2 cellular contexts compared by ENCODE assay signal in the genomic region with DNA sequence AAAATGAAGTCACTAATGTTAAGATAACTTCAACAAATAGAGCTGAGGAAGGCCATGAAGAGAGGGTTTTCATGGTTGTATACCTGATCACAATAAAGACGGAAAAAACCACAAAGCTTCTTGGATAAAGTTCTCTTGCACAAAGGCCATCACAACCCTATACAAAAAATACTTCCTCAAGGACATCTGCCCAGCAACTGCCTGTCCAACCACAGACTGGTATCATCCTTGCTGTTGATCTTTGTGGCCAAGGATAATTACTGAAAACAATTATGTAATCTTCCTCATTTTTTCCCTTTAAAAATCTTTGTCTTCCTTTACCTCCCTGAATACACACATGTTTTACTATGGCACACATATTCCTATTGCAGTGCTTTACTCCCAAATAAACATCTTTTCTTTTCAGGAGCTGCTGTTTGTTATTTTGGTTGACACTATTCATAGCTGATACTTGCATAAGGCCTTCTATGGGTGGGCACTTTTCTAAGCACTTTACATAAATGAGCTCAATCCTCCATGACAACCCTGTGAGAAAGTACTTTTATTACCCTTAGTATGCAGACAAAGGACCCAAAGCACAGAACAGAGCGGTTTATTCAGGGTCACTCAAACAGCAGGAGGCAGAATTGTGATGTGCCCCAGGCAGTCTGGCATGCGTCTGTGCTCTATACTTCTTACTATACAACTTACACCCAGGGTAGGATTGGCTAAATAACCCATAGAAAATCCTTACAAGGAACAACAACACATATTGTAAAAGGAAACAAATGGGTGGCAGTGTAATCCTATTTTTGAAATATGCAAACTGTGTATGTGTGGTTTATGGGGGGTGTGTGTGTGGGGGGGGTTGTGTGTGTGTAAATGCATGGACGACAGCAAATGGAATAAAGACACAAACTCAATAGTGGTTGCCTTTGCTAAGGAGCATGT.
TF ChIP-seq lines count a peak whose summit lies in the region.

No MANE protein-coding gene starts in this region.

TF ChIP-seq in HepG2, 621 proteins besides CTCF, POLR2A, EP300 and RAD21:
- TF ChIP-seq RFX5 (IDR thresholded peaks at IDR 0.05; ENCODE audit: low read depth, low read length): peak; percentile 79; the same call in 1 of the 2 replicates
- TF ChIP-seq MATR3 (CRISPR knock-in tag; IDR thresholded peaks at IDR 0.05): no peak
- no peak for TF ChIP-seq PHB2 (IDR thresholded peaks at IDR 0.05; ENCODE audit: partially characterized antibody)
- TF ChIP-seq ZFP62 (CRISPR knock-in tag; IDR thresholded peaks at IDR 0.05): no peak
- TF ChIP-seq IRF2 (CRISPR knock-in tag; IDR thresholded peaks at IDR 0.05): no peak
- TF ChIP-seq, protein P1, sequence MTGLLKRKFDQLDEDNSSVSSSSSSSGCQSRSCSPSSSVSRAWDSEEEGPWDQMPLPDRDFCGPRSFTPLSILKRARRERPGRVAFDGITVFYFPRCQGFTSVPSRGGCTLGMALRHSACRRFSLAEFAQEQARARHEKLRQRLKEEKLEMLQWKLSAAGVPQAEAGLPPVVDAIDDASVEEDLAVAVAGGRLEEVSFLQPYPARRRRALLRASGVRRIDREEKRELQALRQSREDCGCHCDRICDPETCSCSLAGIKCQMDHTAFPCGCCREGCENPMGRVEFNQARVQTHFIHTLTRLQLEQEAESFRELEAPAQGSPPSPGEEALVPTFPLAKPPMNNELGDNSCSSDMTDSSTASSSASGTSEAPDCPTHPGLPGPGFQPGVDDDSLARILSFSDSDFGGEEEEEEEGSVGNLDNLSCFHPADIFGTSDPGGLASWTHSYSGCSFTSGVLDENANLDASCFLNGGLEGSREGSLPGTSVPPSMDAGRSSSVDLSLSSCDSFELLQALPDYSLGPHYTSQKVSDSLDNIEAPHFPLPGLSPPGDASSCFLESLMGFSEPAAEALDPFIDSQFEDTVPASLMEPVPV (CRISPR knock-in tag; IDR thresholded peaks at IDR 0.05): no peak
- no peak for TF ChIP-seq TBP (CRISPR knock-in tag; IDR thresholded peaks at IDR 0.05)
- TF ChIP-seq GABPA (IDR thresholded peaks at IDR 0.05; ENCODE audit: low read depth, low read length): no peak
- TF ChIP-seq GABPA (CRISPR knock-in tag; IDR thresholded peaks at IDR 0.05; ENCODE audit: low read depth): no peak
- no peak for TF ChIP-seq NFATC3 (CRISPR knock-in tag; IDR thresholded peaks at IDR 0.05)
- TF ChIP-seq, protein P2, sequence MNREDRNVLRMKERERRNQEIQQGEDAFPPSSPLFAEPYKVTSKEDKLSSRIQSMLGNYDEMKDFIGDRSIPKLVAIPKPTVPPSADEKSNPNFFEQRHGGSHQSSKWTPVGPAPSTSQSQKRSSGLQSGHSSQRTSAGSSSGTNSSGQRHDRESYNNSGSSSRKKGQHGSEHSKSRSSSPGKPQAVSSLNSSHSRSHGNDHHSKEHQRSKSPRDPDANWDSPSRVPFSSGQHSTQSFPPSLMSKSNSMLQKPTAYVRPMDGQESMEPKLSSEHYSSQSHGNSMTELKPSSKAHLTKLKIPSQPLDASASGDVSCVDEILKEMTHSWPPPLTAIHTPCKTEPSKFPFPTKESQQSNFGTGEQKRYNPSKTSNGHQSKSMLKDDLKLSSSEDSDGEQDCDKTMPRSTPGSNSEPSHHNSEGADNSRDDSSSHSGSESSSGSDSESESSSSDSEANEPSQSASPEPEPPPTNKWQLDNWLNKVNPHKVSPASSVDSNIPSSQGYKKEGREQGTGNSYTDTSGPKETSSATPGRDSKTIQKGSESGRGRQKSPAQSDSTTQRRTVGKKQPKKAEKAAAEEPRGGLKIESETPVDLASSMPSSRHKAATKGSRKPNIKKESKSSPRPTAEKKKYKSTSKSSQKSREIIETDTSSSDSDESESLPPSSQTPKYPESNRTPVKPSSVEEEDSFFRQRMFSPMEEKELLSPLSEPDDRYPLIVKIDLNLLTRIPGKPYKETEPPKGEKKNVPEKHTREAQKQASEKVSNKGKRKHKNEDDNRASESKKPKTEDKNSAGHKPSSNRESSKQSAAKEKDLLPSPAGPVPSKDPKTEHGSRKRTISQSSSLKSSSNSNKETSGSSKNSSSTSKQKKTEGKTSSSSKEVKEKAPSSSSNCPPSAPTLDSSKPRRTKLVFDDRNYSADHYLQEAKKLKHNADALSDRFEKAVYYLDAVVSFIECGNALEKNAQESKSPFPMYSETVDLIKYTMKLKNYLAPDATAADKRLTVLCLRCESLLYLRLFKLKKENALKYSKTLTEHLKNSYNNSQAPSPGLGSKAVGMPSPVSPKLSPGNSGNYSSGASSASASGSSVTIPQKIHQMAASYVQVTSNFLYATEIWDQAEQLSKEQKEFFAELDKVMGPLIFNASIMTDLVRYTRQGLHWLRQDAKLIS (CRISPR knock-in tag; IDR thresholded peaks at IDR 0.05): no peak
- no peak for TF ChIP-seq ZNF350 (CRISPR knock-in tag; IDR thresholded peaks at IDR 0.05; ENCODE audit: borderline replicate concordance, low read depth)
- TF ChIP-seq, protein P3, sequence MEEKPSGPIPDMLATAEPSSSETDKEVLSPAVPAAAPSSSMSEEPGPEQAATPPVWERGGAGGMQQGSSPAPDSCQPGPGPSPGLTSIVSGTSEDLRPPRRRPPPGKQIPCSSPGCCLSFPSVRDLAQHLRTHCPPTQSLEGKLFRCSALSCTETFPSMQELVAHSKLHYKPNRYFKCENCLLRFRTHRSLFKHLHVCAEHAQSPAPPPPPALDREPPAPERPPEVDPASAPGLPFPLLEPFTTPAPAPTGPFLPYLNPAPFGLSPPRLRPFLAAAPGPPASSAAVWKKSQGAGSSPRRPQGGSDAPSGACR (CRISPR knock-in tag; IDR thresholded peaks at IDR 0.05): no peak
- 0 out of 2 replicates have a peak, but pooled peaks have one; percentile 8 for TF ChIP-seq STAG1 (CRISPR knock-in tag; IDR thresholded peaks at IDR 0.05)
- no peak for TF ChIP-seq ZFYVE20 (CRISPR knock-in tag; IDR thresholded peaks at IDR 0.05; ENCODE audit: borderline replicate concordance, low read depth)
- TF ChIP-seq CHD2 (IDR thresholded peaks at IDR 0.05; ENCODE audit: low read depth, low read length): no peak

TF ChIP-seq in H1, 55 proteins besides CTCF, POLR2A, EP300 and RAD21:
- TF ChIP-seq CHD1 (IDR thresholded peaks at IDR 0.05; ENCODE audit: low read depth, low read length) (no peak), RFX5 (IDR thresholded peaks at IDR 0.05; ENCODE audit: borderline replicate concordance, low read depth, low read length) (peak; percentile 66; the same call in 1 of the 2 replicates)
